21 cellular contexts compared by ENCODE assay signal in genomic region chr16:3745751-3746355, GRCh38. TPM values are rescaled to one million over a fixed set of nuclear protein-coding genes. Genes with fewer than 3 reads are reported as not detected.
DNase-seq lines count a peak whose midpoint lies in the region; TF ChIP-seq lines count a peak whose summit lies in the region.
"Had no signal": no experiment of that assay in that cellular context is flagged by ENCODE, and none has a peak within 500 bp of the region (broad histone marks: within the 10 kb centered on the region; RNA-seq: fewer than 3 reads in every experiment).

No MANE protein-coding gene starts in this region.

- H3K27me3 ChIP-seq in adrenal gland (no peaks in the 10 kb centered on the region), suprapubic skin (no peaks in the 10 kb centered on the region)
- H3K27me3 ChIP-seq: BE2C, breast epithelium, tibial artery had no signal

- H3K27me3 Mint-ChIP-seq in HFFc6 (ENCODE audit: insufficient read depth), result peaks cover 5% of the 10 kb centered on the region
- H3K27me3 Mint-ChIP-seq: activated B cell treated with CpG ODN at 0.5 μM for 24 hours; activated CD8-positive, alpha-beta memory T cell treated with anti-CD3 and anti-CD28 coated beads, Interleukin-2, amount 10 ng/mL, durations not matched to agents 7 days and 5 days; effector memory CD8-positive, alpha-beta T cell; memory B cell; T-cell had no signal

- no peak for TF ChIP-seq EP300 in suprapubic skin (IDR thresholded peaks at IDR 0.05)

- H3K36me3 Mint-ChIP-seq in HFFc6 (ENCODE audit: low read depth), result peaks cover 43% of the 10 kb centered on the region

- peak overlapping the region; percentile 59; the same call in 1 of the 2 replicates for H3K27ac Mint-ChIP-seq in HFFc6
- H3K27ac Mint-ChIP-seq: activated B cell treated with CpG ODN at 0.5 μM for 24 hours; activated CD8-positive, alpha-beta memory T cell treated with anti-CD3 and anti-CD28 coated beads, Interleukin-2, amount 10 ng/mL, durations not matched to agents 7 days and 5 days; memory B cell had no signal

- TF ChIP-seq POLR2A in adrenal gland (IDR thresholded peaks at IDR 0.05) (no peak), suprapubic skin (IDR thresholded peaks at IDR 0.05) (no peak)

- H3K4me3 Mint-ChIP-seq in HFFc6, result no peak overlapping the region
- H3K4me3 Mint-ChIP-seq: activated B cell treated with CpG ODN at 0.5 μM for 24 hours; activated CD8-positive, alpha-beta memory T cell treated with anti-CD3 and anti-CD28 coated beads, Interleukin-2, amount 10 ng/mL, durations not matched to agents 7 days and 5 days; effector memory CD8-positive, alpha-beta T cell; memory B cell; T-cell had no signal

- H3K4me1 Mint-ChIP-seq in HFFc6 (ENCODE audit: low read depth), result peaks cover 20% of the 10 kb centered on the region; the same call in 1 of the 2 replicates
- H3K4me1 Mint-ChIP-seq: activated B cell treated with CpG ODN at 0.5 μM for 24 hours had no signal

- H3K4me1 ChIP-seq in adrenal gland (replicated peaks in 1 of 2) (peaks cover 10 to 17% of the 10 kb centered on the region in 2 donors), suprapubic skin (no peaks in the 10 kb centered on the region)
- H3K4me1 ChIP-seq: BE2C, breast epithelium, tibial artery had no signal

- intact Hi-C loops in adrenal gland (cut with DNase I), result no loop called here

- H3K36me3 ChIP-seq in adrenal gland (replicated peaks in 1 of 2) (peaks cover 0 to 76% of the 10 kb centered on the region in 2 donors), suprapubic skin (peaks cover 94% of the 10 kb centered on the region)

- WGBS in adrenal gland, 4 donors, result 38 to 47% (median 45%) methylated on average over 13 of the region's 13 CpGs
- 86% methylated on average over 13 of the region's 13 CpGs for WGBS in suprapubic skin

- H3K9me3 ChIP-seq in adrenal gland (replicated peaks in 1 of 3) (no peaks in the 10 kb centered on the region), suprapubic skin (no peaks in the 10 kb centered on the region)
- H3K9me3 ChIP-seq: BE2C, breast epithelium, tibial artery had no signal

- no peak for DNase-seq in HFFc6
- DNase-seq in adrenal gland, result peak in 5 of 7 donors; percentile 55 to 69 (median 60)
- DNase-seq in fibroblast of peridontal ligament (ENCODE audit: extremely low read depth), result peak; percentile 22
- peak; percentile 8 for DNase-seq in retinal pigment epithelial cell (ENCODE audit: low read depth)
- DNase-seq in foreskin melanocyte, result no peak
- no peak for DNase-seq in suprapubic skin (ENCODE audit: low spot score in 2 of 2)
- DNase-seq in DMS 273 treated with DMSO at 0.1 percent for 48 hours (lab: John Stamatoyannopoulos, UW), result no peak
- DNase-seq: activated B cell treated with CpG ODN at 0.5 μM for 24 hours; activated CD8-positive, alpha-beta memory T cell treated with anti-CD3 and anti-CD28 coated beads, Interleukin-2, amount 10 ng/mL, durations not matched to agents 7 days and 5 days; activated gamma-delta T cell treated with Interleukin-2 at 50 U/mL for 16 hours; BE2C; effector memory CD8-positive, alpha-beta T cell; NCI-H1417; NCI-H2171 treated with DMSO at 0.1 percent for 48 hours; RPMI8226; stimulated activated CD4-positive, alpha-beta T cell treated with anti-CD3 and anti-CD28 coated beads, Interleukin-4, amount 100 ng/mL, for 1 hour; stimulated activated CD8-positive, alpha-beta memory T cell treated with anti-CD3 and anti-CD28 coated beads, Interleukin-4, amount 100 ng/mL, for 48 hours; T-cell had no signal

- no peaks in the 10 kb centered on the region for H3K9me3 Mint-ChIP-seq in HFFc6
- H3K9me3 Mint-ChIP-seq: activated B cell treated with CpG ODN at 0.5 μM for 24 hours; effector memory CD8-positive, alpha-beta T cell; memory B cell; T-cell had no signal

- peak overlapping the region in 4 of 5 donors; percentile 16 to 71 (median 38) for H3K27ac ChIP-seq in adrenal gland
- no peak overlapping the region for H3K27ac ChIP-seq in suprapubic skin
- H3K27ac ChIP-seq: breast epithelium, tibial artery had no signal

- TF ChIP-seq CTCF in HFFc6 (IDR thresholded peaks at IDR 0.05) (no peak), adrenal gland (IDR thresholded peaks at IDR 0.05) (peak in 2 of 6 experiments; percentile 2 to 17), retinal pigment epithelial cell (conservative IDR thresholded peaks at IDR 0.05; ENCODE audit: low read depth, low read length) (no peak), suprapubic skin (IDR thresholded peaks at IDR 0.05) (no peak)

- H3K4me3 ChIP-seq in adrenal gland (no peak overlapping the region), retinal pigment epithelial cell (ENCODE audit: low read length) (no peak overlapping the region), suprapubic skin (no peak overlapping the region)
- H3K4me3 ChIP-seq: breast epithelium, tibial artery had no signal

RNA-seq across cellular contexts. Expression of gene TRAP1, which starts 28.5 kb away (rescaled TPM):
- 100 to 1,000 TPM in 4 of 6 experiments, 10 to 100 TPM in 2; 97.6 to 118 (median 103) TPM for total RNA-seq in HFFc6 (2021; fragmentation: NEBNext Ultra II Directional; extraction: Animal tissue kit (Norgen Biotek cat#: 25700))
- total RNA-seq in adrenal gland (100 to 1,000 TPM in 3 of 8 donors, 10 to 100 TPM in 5; 59.8 to 113 (median 80.9) TPM), suprapubic skin (100 to 1,000 TPM in 3 of 4 donors, 10 to 100 TPM in 1; 75.7 to 147 (median 116) TPM)
- polyA plus RNA-seq in adrenal gland, result 100 to 1,000 TPM in 2 of 3 donors, 10 to 100 TPM in 1; 81.2 to 110 (median 100) TPM

Comparison
In these comparisons a context has a peak if more than half of its experiments do, and no peak if none do; other contexts are left out.
1. DNase-seq: peak in adrenal gland (5 of 7), fibroblast of peridontal ligament (single experiment) and retinal pigment epithelial cell (single experiment); none in HFFc6 (single experiment), foreskin melanocyte (single experiment), suprapubic skin (0 of 2) and DMS 273 treated with DMSO at 0.1 percent for 48 hours (single experiment).